ENCODE assay signal across 8 cellular contexts in genomic region chr11:32870676-32871075, GRCh38. TPM values are rescaled to one million over a fixed set of nuclear protein-coding genes. Genes with fewer than 3 reads are reported as not detected.
DNase-seq lines count a peak whose midpoint lies in the region; ATAC-seq and TF ChIP-seq lines count a peak whose summit lies in the region.

No MANE protein-coding gene starts in this region.

- DNase-seq in AG09319 (ENCODE audit: extremely low read depth, low read depth) (no peak), GM13977 (ENCODE audit: low spot score) (no peak), T-helper 9 cell (peak; percentile 8), fibroblast of the aortic adventitia (ENCODE audit: low read depth) (no peak), COLO829 (ENCODE audit: low spot score) (no peak), NCI-H446 treated with DMSO at 0.1 percent for 48 hours (lab: John Stamatoyannopoulos, UW) (no peak), NCI-H510A treated with DMSO at 0.1 percent for 48 hours (lab: John Stamatoyannopoulos, UW) (no peak)

- no peak for ATAC-seq in GM18870 (IDR thresholded peaks at IDR 0.05; ENCODE audit: unreplicated experiment)

- in situ Hi-C loops in GM13977 (cut with MboI; ENCODE audit: low pct_unique_long_range_greater_than_20kb, low sequenced_read_pairs, unreplicated experiment), result no loop called here

- peak; percentile 21 for TF ChIP-seq CTCF in AG09319 (IDR thresholded peaks at IDR 0.05; ENCODE audit: low read depth, low read length)
- TF ChIP-seq CTCF in GM13977 (IDR thresholded peaks at IDR 0.05; ENCODE audit: extremely low read depth, insufficient read depth, missing control alignments), result peak; percentile 29
- peak; percentile 19 for TF ChIP-seq CTCF in fibroblast of the aortic adventitia (IDR thresholded peaks at IDR 0.05; ENCODE audit: insufficient read depth, low read length)

- no peak overlapping the region for H3K4me3 ChIP-seq in fibroblast of the aortic adventitia (ENCODE audit: low read depth, low read length)

RNA-seq across cellular contexts. Expression of gene QSER1, which starts 21.9 kb away (rescaled TPM):
- 18.8 and 38.1 TPM in 2 replicates for total RNA-seq in fibroblast of the aortic adventitia (ENCODE audit: low replicate concordance)

RNA-seq across cellular contexts. Expression of gene PRRG4, which starts 40.9 kb away (rescaled TPM):
- total RNA-seq in fibroblast of the aortic adventitia (ENCODE audit: low replicate concordance), result 0.36 and 0.49 TPM in 2 replicates
